Comparison of ENCODE assay signal across 9 cellular contexts in genomic region chr17:66817750-66818149, GRCh38. TPM values are rescaled to one million over a fixed set of nuclear protein-coding genes. Genes with fewer than 3 reads are reported as not detected.
"Had no signal": no experiment of that assay in that cellular context is flagged by ENCODE, and none has a peak within 500 bp of the region (broad histone marks: within the 10 kb centered on the region; RNA-seq: fewer than 3 reads in every experiment).

No MANE protein-coding gene starts in this region.

- H3K4me3 ChIP-seq: GM12878 had no signal

- DNase-seq: GDM1, GF-D8 had no signal

- ATAC-seq: GM12878 had no signal

- FAIRE-seq: G401.6, GM12878, GM12891, GM12892, GM18507, GM19239 had no signal

RNA-seq across cellular contexts. Expression of gene CACNG5, which starts 17.2 kb away (rescaled TPM):
- total RNA-seq: G401, GM12878 had no signal
- polyA plus RNA-seq: GM12878 had no signal
